In genomic region chr3:46976326-46977190, GRCh38 we compare ENCODE assay signal across 1 cellular context.
TF ChIP-seq lines count a peak whose summit lies in the region.

TSS of gene CCDC12 (minus strand) at chr3:46976745. CDS start at chr3:46976732, 13 bp downstream.

TF ChIP-seq in GM23338, 12 proteins besides CTCF, POLR2A, EP300 and RAD21 (continued from another document):
- no peak for TF ChIP-seq ZNF462 (CRISPR knock-in tag; IDR thresholded peaks at IDR 0.05)
- TF ChIP-seq CREB1 (CRISPR knock-in tag; IDR thresholded peaks at IDR 0.05; ENCODE audit: low read depth) = peak; percentile 48
- no peak for TF ChIP-seq STAT1 (IDR thresholded peaks at IDR 0.05; ENCODE audit: unreplicated experiment)
- TF ChIP-seq POLR2AphosphoS5 (IDR thresholded peaks at IDR 0.05; ENCODE audit: low read depth) = peak; percentile 85
- no peak for TF ChIP-seq REST (IDR thresholded peaks at IDR 0.05; ENCODE audit: unreplicated experiment)
- TF ChIP-seq EZH2 (IDR thresholded peaks at IDR 0.05; ENCODE audit: low read depth, unreplicated experiment) = no peak
- TF ChIP-seq ETS1 (IDR thresholded peaks at IDR 0.05) = 0 out of 2 replicates have a peak, but pooled peaks have one; percentile 48
TF ChIP-seq in GM23338: peak in this region for 3.
